In genomic region chr18:38931754-38932050, GRCh38 we compare ENCODE assay signal across 27 cellular contexts.
"Had no signal": no experiment of that assay in that cellular context is flagged by ENCODE, and none has a peak within 500 bp of the region (broad histone marks: within the 10 kb centered on the region; RNA-seq: fewer than 3 reads in every experiment).

No MANE protein-coding gene starts in this region.

- H3K4me3 ChIP-seq: dorsolateral prefrontal cortex, gastrocnemius medialis, heart left ventricle, hepatocyte, left lung, smooth muscle cell, stomach, thyroid gland, vagina had no signal

- ATAC-seq: esophagus mucosa; gastrocnemius medialis; heart left ventricle; left lung; naive thymus-derived CD8-positive, alpha-beta T cell; sciatic nerve; stimulated activated effector memory CD8-positive, alpha-beta T cell treated with anti-CD3 and anti-CD28 coated beads, Interleukin-12 subunit alpha, Interleukin-12 subunit beta, amount 100 ng/mL, for 72 hours had no signal

- H3K4me3 Mint-ChIP-seq: endodermal cell; naive thymus-derived CD8-positive, alpha-beta T cell; nephron progenitor cell; stimulated activated effector memory CD8-positive, alpha-beta T cell treated with anti-CD3 and anti-CD28 coated beads, Interleukin-12 subunit alpha, Interleukin-12 subunit beta, amount 100 ng/mL, for 72 hours had no signal

- H3K36me3 Mint-ChIP-seq: naive thymus-derived CD8-positive, alpha-beta T cell; stimulated activated effector memory CD8-positive, alpha-beta T cell treated with anti-CD3 and anti-CD28 coated beads, Interleukin-12 subunit alpha, Interleukin-12 subunit beta, amount 100 ng/mL, for 72 hours had no signal

- H3K27me3 Mint-ChIP-seq: naive thymus-derived CD8-positive, alpha-beta T cell; progenitor cell of endocrine pancreas had no signal

- H3K9me3 ChIP-seq: gastrocnemius medialis, heart left ventricle, left lung, neutrophil, stomach, thyroid gland, vagina had no signal

- H3K9ac ChIP-seq: parathyroid adenoma had no signal

- H3K27me3 ChIP-seq: dorsolateral prefrontal cortex, gastrocnemius medialis, heart left ventricle, hepatocyte, left lung, neutrophil, stomach, thyroid gland, vagina had no signal

- H3K9me3 Mint-ChIP-seq: endodermal cell; nephron progenitor cell; stimulated activated effector memory CD8-positive, alpha-beta T cell treated with anti-CD3 and anti-CD28 coated beads, Interleukin-12 subunit alpha, Interleukin-12 subunit beta, amount 100 ng/mL, for 72 hours had no signal

- H3K4me2 ChIP-seq: hepatocyte, smooth muscle cell had no signal

- H3K27ac Mint-ChIP-seq: naive thymus-derived CD8-positive, alpha-beta T cell; nephron progenitor cell; progenitor cell of endocrine pancreas; stimulated activated effector memory CD8-positive, alpha-beta T cell treated with anti-CD3 and anti-CD28 coated beads, Interleukin-12 subunit alpha, Interleukin-12 subunit beta, amount 100 ng/mL, for 72 hours had no signal

- H2AFZ ChIP-seq: hepatocyte, parathyroid adenoma had no signal

- DNase-seq: dorsolateral prefrontal cortex; effector CD4-positive, alpha-beta T cell; foreskin fibroblast; gastrocnemius medialis; heart left ventricle; kidney; left lung; naive thymus-derived CD8-positive, alpha-beta T cell; nephron progenitor cell; stimulated activated CD4-positive, alpha-beta T cell treated with anti-CD3 and anti-CD28 coated beads, Interleukin-12 subunit alpha, Interleukin-12 subunit beta, amount 100 ng/mL, for 4 hours; stimulated activated CD4-positive, alpha-beta T cell treated with anti-CD3 and anti-CD28 coated beads, Interleukin-1b, Interleukin-23, amount 100 ng/mL, for 48 hours; stimulated activated CD4-positive, alpha-beta T cell treated with anti-CD3 and anti-CD28 coated beads, Interleukin-4, amount 100 ng/mL, for 24 hours; stimulated activated naive CD4-positive, alpha-beta T cell treated with Interleukin-2 at 50 U/mL for 16 hours; stomach; thyroid gland; trophoblast cell had no signal

- H3K4me1 Mint-ChIP-seq: naive thymus-derived CD8-positive, alpha-beta T cell; nephron progenitor cell had no signal

- H3K4me1 ChIP-seq: gastrocnemius medialis, heart left ventricle, left lung, parathyroid adenoma, stomach, thyroid gland, vagina had no signal

- H3K36me3 ChIP-seq: gastrocnemius medialis, heart left ventricle, left lung, neutrophil, stomach, thyroid gland, vagina had no signal

- H3K27ac ChIP-seq: dorsolateral prefrontal cortex, epithelial cell of prostate, gastrocnemius medialis, heart left ventricle, hepatocyte, left lung, neutrophil, parathyroid adenoma, stomach, thyroid gland, vagina had no signal

- H3K79me2 ChIP-seq: hepatocyte, parathyroid adenoma had no signal
